8 cellular contexts compared by ENCODE assay signal in the genomic region with DNA sequence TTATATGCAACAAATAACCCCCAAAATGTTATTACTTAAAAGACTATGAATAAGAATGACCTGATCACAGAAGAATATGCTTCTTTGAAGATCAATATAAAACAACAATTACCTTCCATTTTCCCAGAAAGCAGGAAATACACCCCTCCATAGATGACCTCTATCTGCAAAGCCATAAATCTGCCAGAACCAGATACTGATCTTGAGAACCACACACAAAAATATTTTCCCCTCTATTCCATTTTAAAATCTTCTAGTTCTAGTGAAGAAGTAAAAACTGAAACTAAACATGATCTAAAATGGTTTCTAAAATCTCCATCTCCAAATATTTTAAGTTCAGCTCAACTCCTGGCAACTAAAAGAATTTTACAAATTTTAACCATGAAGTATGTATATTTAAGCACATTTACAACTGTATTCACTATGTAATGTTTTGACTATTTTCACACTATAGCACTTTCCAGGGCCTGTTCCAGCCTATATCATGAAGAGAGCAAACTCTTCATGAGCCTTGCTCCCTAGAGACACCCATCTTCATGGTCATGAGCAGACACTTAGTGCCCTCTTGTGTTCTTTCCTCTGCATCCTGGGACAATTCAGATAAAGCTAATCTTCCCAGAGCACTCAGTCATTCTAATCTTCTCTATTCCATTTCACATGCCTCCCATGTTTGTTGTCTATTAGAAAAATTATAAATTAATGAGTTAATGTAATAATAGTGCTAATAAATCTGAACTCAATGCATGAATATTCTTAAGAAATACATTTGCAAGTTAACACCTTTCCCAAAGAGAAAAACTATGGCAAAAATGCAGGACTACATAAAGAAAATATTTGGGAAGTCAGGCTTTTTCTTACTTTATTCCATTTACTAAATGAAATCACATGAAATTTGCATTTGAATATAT.
DNase-seq lines count a peak whose midpoint lies in the region; ATAC-seq, FAIRE-seq and TF ChIP-seq lines count a peak whose summit lies in the region.

No MANE protein-coding gene starts in this region.

- no peaks in the 10 kb centered on the region for H3K36me3 ChIP-seq in ACC112 (ENCODE audit: insufficient read depth, low read length)

- peak overlapping the region; percentile 7; the same call in 1 of the 2 replicates for H3K27ac ChIP-seq in ACC112 (ENCODE audit: low read depth, low read length)

- H3K9me3 Mint-ChIP-seq in natural killer cell: no peaks in the 10 kb centered on the region

- peaks cover 20% of the 10 kb centered on the region for H3K36me3 Mint-ChIP-seq in natural killer cell

- peak overlapping the region; percentile 35 for H3K4me3 Mint-ChIP-seq in natural killer cell

- intact Hi-C loops in natural killer cell (cut with micrococcal nuclease): loop anchor here (5.0 to 10.0 kb wide), 2 partner anchors 137 to 441 kb away; no protein-coding TSS in a partner anchor

- DNase-seq in GM12891 (ENCODE audit: insufficient read length, low spot score) (no peak), NCI-H774 (lab: John Stamatoyannopoulos, UW) (peak; percentile 65), cerebellum (ENCODE audit: low spot score) (peak; percentile 11), natural killer cell (no peak)
- no peak for DNase-seq in activated CD4-positive, alpha-beta T cell treated with anti-CD3 and anti-CD28 coated beads for 48 hours
- DNase-seq in stimulated activated CD4-positive, alpha-beta T cell treated with anti-CD3 and anti-CD28 coated beads, Interleukin-1b, Interleukin-23, amount 100 ng/mL, for 48 hours: no peak

- ATAC-seq in natural killer cell (peak; percentile 62 to 71 (median 70)), HG02763 (IDR thresholded peaks at IDR 0.05; ENCODE audit: unreplicated experiment) (no peak)

- H3K27me3 ChIP-seq in ACC112 (ENCODE audit: insufficient read depth, low read length): no peaks in the 10 kb centered on the region

- H3K4me1 Mint-ChIP-seq in natural killer cell: peaks cover 38 to 44% of the 10 kb centered on the region in 2 donors

- H2AFZ ChIP-seq in ACC112 (ENCODE audit: low read length, unreplicated experiment): no peak overlapping the region

- FAIRE-seq in GM12891 (lab: Jason Lieb, UNC): peak; percentile 71

- H3K79me2 ChIP-seq in ACC112 (ENCODE audit: control insufficient read depth, insufficient read depth, low read length, unreplicated experiment): peaks cover 3% of the 10 kb centered on the region

- no peak for TF ChIP-seq CTCF in natural killer cell (IDR thresholded peaks at IDR 0.05)

- no peak for TF ChIP-seq POLR2A in GM12891 (IDR thresholded peaks at IDR 0.05; ENCODE audit: low read depth, low read length)

- peaks cover 14% of the 10 kb centered on the region for H3K4me1 ChIP-seq in ACC112 (ENCODE audit: control insufficient read depth, insufficient read depth, low read length, unreplicated experiment)

- peak overlapping the region; percentile 76 to 80 for H3K27ac Mint-ChIP-seq in natural killer cell

- no peak overlapping the region for H3K4me3 ChIP-seq in ACC112 (ENCODE audit: low read depth, low read length)

- H3K27me3 Mint-ChIP-seq in natural killer cell (ENCODE audit: low read depth in 2 of 2): no peaks in the 10 kb centered on the region

TF ChIP-seq in GM12891, 5 proteins besides CTCF, POLR2A, EP300 and RAD21:
- TF ChIP-seq TAF1 (IDR thresholded peaks at IDR 0.05; ENCODE audit: low read depth, low read length) (no peak), SPI1 (IDR thresholded peaks at IDR 0.05; ENCODE audit: low read depth, low read length) (no peak), POLR2AphosphoS5 (IDR thresholded peaks at IDR 0.05; ENCODE audit: low read depth, low read length) (no peak), POU2F2 (IDR thresholded peaks at IDR 0.05; ENCODE audit: low read depth, low read length) (no peak), PAX5 (IDR thresholded peaks at IDR 0.05; ENCODE audit: insufficient read depth, low read length, severe bottlenecking) (no peak)
TF ChIP-seq in GM12891: peak in this region for 0.

Comparison
In these comparisons a context has a peak if more than half of its experiments do, and no peak if none do; other contexts are left out.
1. DNase-seq: peak in NCI-H774 (single experiment) and cerebellum (single experiment); none in GM12891 (single experiment), natural killer cell (single experiment), activated CD4-positive, alpha-beta T cell treated with anti-CD3 and anti-CD28 coated beads for 48 hours (single experiment) and stimulated activated CD4-positive, alpha-beta T cell treated with anti-CD3 and anti-CD28 coated beads, Interleukin-1b, Interleukin-23, amount 100 ng/mL, for 48 hours (single experiment).